ENCODE assay signal across 1 cellular context in genomic region chr7:30505174-30505697, GRCh38.
TF ChIP-seq lines count a peak whose summit lies in the region.

No MANE protein-coding gene starts in this region.

TF ChIP-seq in GM12878, 131 proteins besides CTCF, POLR2A, EP300 and RAD21 (continued from another document):
- TF ChIP-seq MLLT1 (IDR thresholded peaks at IDR 0.05) (peak; percentile 69; the same call in 1 of the 2 replicates), STAT1 (conservative IDR thresholded peaks at IDR 0.05) (0 out of 2 replicates have a peak, but pooled peaks have one; percentile 26), MYB (IDR thresholded peaks at IDR 0.05; ENCODE audit: borderline replicate concordance, low read depth, low read length) (0 out of 2 replicates have a peak, but pooled peaks have one; percentile 18), NR2F1 (conservative IDR thresholded peaks at IDR 0.05) (peak; percentile 80; the same call in 1 of the 2 replicates), STAT3 (IDR thresholded peaks at IDR 0.05; ENCODE audit: low read depth, low read length) (no peak), TCF7 (IDR thresholded peaks at IDR 0.05; ENCODE audit: borderline replicate concordance) (no peak), IKZF2 (IDR thresholded peaks at IDR 0.05) (peak in 1 of 2 experiments; percentile 7; a peak in 1 of 4 replicates), RAD51 (IDR thresholded peaks at IDR 0.05) (no peak), IKZF1 (conservative IDR thresholded peaks at IDR 0.05) (0 out of 2 replicates have a peak, but pooled peaks have one; percentile 35), HDAC6 (IDR thresholded peaks at IDR 0.05; ENCODE audit: unreplicated experiment) (no peak), TCF12 (IDR thresholded peaks at IDR 0.05; ENCODE audit: low read depth, low read length) (0 out of 2 replicates have a peak, but pooled peaks have one; percentile 17)
